In genomic region chr12:61452076-61452475, GRCh38 we compare ENCODE assay signal across 22 cellular contexts.
A peak's percentile ranks its signal among the peaks of the same experiment; 100 is the strongest.
DNase-seq lines count a peak whose midpoint lies in the region; ATAC-seq lines count a peak whose summit lies in the region.
"Had no signal": no experiment of that assay in that cellular context is flagged by ENCODE, and none has a peak within 500 bp of the region (broad histone marks: within the 10 kb centered on the region; RNA-seq: fewer than 3 reads in every experiment).

No MANE protein-coding gene starts in this region.

- ATAC-seq in GM19351 (IDR thresholded peaks at IDR 0.05; ENCODE audit: unreplicated experiment), result no peak

- DNase-seq in A172 (ENCODE audit: low spot score) (peak; percentile 31), HPDE6-E6E7 (ENCODE audit: extremely low spot score) (peak; percentile 23), SK-MEL-5 (ENCODE audit: low read depth, low spot score) (peak; percentile 92), foreskin melanocyte (peak; percentile 50), D341Med (ENCODE audit: low spot score) (no peak), GF-D8 (lab: John Stamatoyannopoulos, UW) (no peak)
- no peak for DNase-seq in stimulated activated CD4-positive, alpha-beta T cell treated with anti-CD3 and anti-CD28 coated beads, Interleukin-4, amount 100 ng/mL, for 1 hour
- DNase-seq: activated CD4-positive, alpha-beta T cell treated with anti-CD3 and anti-CD28 coated beads for 4 hours; activated gamma-delta T cell treated with Interleukin-2 at 50 U/mL for 16 hours; activated T-cell treated with anti-CD3 and anti-CD28 coated beads, Interleukin-2, amount 50 U/mL, for 24 hours; dermis blood vessel endothelial cell; DND-41; HFFc6; naive B cell; NCI-H1092 treated with DMSO at 0.1 percent for 48 hours; NCI-H187 treated with DMSO at 0.1 percent for 48 hours; NCI-H2227 treated with DMSO at 0.1 percent for 48 hours; NCI-H69; occipital lobe; stimulated activated CD4-positive, alpha-beta T cell treated with anti-CD3 and anti-CD28 coated beads, Interleukin-1b, Interleukin-23, amount 100 ng/mL, for 48 hours; tibial artery had no signal

- in situ Hi-C loops in SK-MEL-5 (cut with HindIII; ENCODE audit: low pct_unique_long_range_greater_than_20kb, low sequenced_read_pairs), result no loop called here

Comparison
In these comparisons a context has a peak if more than half of its experiments do, and no peak if none do; other contexts are left out.
1. DNase-seq: peak in A172 (single experiment), HPDE6-E6E7 (single experiment), SK-MEL-5 (single experiment) and foreskin melanocyte (single experiment); none in D341Med (single experiment), stimulated activated CD4-positive, alpha-beta T cell treated with anti-CD3 and anti-CD28 coated beads, Interleukin-4, amount 100 ng/mL, for 1 hour (single experiment) and GF-D8 (single experiment).